Comparison of ENCODE assay signal across 8 cellular contexts in the genomic region with DNA sequence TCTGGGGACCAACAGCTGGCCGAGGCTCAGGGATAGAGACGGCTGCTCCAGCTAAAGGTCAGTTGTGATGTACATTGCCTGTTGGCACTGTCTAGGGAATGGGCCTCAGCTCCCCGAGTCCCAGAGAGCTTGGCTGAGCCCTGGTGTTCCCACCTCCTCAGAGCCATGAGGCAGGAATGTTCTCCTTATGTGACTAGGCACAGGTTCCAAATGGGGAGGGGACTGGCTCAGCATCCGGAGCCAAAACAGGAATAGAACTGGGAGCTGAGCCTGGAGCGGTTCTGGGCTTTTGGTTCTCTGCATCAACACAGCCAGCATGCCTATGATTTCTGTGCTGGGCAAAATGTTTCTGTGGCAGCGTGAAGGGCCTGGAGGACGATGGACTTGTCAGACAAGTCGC. TPM values are rescaled to one million over a fixed set of nuclear protein-coding genes. Genes with fewer than 3 reads are reported as not detected.
DNase-seq lines count a peak whose midpoint lies in the region; ATAC-seq and TF ChIP-seq lines count a peak whose summit lies in the region.

A gene with protein sequence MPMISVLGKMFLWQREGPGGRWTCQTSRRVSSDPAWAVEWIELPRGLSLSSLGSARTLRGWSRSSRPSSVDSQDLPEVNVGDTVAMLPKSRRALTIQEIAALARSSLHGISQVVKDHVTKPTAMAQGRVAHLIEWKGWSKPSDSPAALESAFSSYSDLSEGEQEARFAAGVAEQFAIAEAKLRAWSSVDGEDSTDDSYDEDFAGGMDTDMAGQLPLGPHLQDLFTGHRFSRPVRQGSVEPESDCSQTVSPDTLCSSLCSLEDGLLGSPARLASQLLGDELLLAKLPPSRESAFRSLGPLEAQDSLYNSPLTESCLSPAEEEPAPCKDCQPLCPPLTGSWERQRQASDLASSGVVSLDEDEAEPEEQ (plus strand): TSS at position 286 of the 400 bp plus-strand sequence. CDS start 31 bp downstream, at position 317.

- no peaks in the 10 kb centered on the region for H3K9me3 Mint-ChIP-seq in activated CD8-positive, alpha-beta memory T cell treated with anti-CD3 and anti-CD28 coated beads, Interleukin-2, amount 10 ng/mL, durations not matched to agents 7 days and 5 days (ENCODE audit: low read depth)
- no peaks in the 10 kb centered on the region for H3K9me3 Mint-ChIP-seq in MCF 10A (ENCODE audit: unreplicated experiment)

- TF ChIP-seq CTCF in MCF 10A (IDR thresholded peaks at IDR 0.05; ENCODE audit: unreplicated experiment): no peak

- BruUV-seq in MCF 10A (replicated peaks; lab: Mats Ljungman, UMichigan): no TSS peak

- no peak for ATAC-seq in activated CD8-positive, alpha-beta memory T cell treated with anti-CD3 and anti-CD28 coated beads, Interleukin-2, amount 10 ng/mL, durations not matched to agents 7 days and 5 days
- no peak for ATAC-seq in GM21360 (IDR thresholded peaks at IDR 0.05; ENCODE audit: unreplicated experiment)

- H3K4me3 Mint-ChIP-seq in activated CD8-positive, alpha-beta memory T cell treated with anti-CD3 and anti-CD28 coated beads, Interleukin-2, amount 10 ng/mL, durations not matched to agents 7 days and 5 days: peak within 1 kb of the TSS; percentile 71
- peak within 1 kb of the TSS; percentile 84 for H3K4me3 Mint-ChIP-seq in MCF 10A (ENCODE audit: unreplicated experiment)

- H3K9ac ChIP-seq in skeletal muscle tissue (ENCODE audit: low read depth in 1 of 3, low read length in 3 of 3): peak within 1 kb of the TSS; percentile 66 to 90 (median 85)

- no peaks in the 10 kb centered on the region for H3K27me3 ChIP-seq in skeletal muscle tissue (ENCODE audit: control insufficient read depth in 3 of 3, insufficient read depth in 3 of 3, low read length in 3 of 3)

- POLR2A ChIA-PET in MCF 10A (lab: Yijun Ruan, JAX): interaction anchor here (0.7 to 2.0 kb wide), 7 partner anchors 8 to 34 kb away, joined by 3 to 8 read pairs (median 3); no protein-coding TSS in a partner anchor

- DNase-seq in activated CD8-positive, alpha-beta memory T cell treated with anti-CD3 and anti-CD28 coated beads, Interleukin-2, amount 10 ng/mL, durations not matched to agents 7 days and 5 days: no peak
- no peak for DNase-seq in activated CD8-positive, alpha-beta memory T cell treated with anti-CD3 and anti-CD28 coated beads, Interleukin-2, amount 50 U/mL, for 4 hours
- DNase-seq in MCF 10A (ENCODE audit: unreplicated experiment) (no peak), inferior parietal cortex (ENCODE audit: extremely low spot score) (peak; percentile 71), HuH-7.5 (ENCODE audit: low spot score) (no peak)
- DNase-seq in activated effector memory CD4-positive, alpha-beta T cell treated with anti-CD3 and anti-CD28 coated beads, Interleukin-2, amount 50 U/mL, for 16 hours: no peak

- peaks cover 21% of the 10 kb centered on the region for H3K36me3 Mint-ChIP-seq in activated CD8-positive, alpha-beta memory T cell treated with anti-CD3 and anti-CD28 coated beads, Interleukin-2, amount 10 ng/mL, durations not matched to agents 7 days and 5 days
- peaks cover 40% of the 10 kb centered on the region for H3K36me3 Mint-ChIP-seq in MCF 10A (ENCODE audit: insufficient read depth, unreplicated experiment)

- H3K9me3 ChIP-seq in skeletal muscle tissue (ENCODE audit: control insufficient read depth in 3 of 3, low read length in 3 of 3): no peaks in the 10 kb centered on the region

- CTCF ChIA-PET in activated CD8-positive, alpha-beta memory T cell treated with anti-CD3 and anti-CD28 coated beads, Interleukin-2, amount 10 ng/mL, durations not matched to agents 7 days and 5 days (lab: Charles Lee): interaction anchor here (0.8 to 1.2 kb wide), 4 partner anchors 9 to 17 kb away, joined by 3 to 4 read pairs (median 3); no protein-coding TSS in a partner anchor
- CTCF ChIA-PET in MCF 10A (lab: Yijun Ruan, JAX): interaction anchor here (1.2 to 1.4 kb wide), 2 partner anchors 16 to 25 kb away, joined by 3 to 5 read pairs; a partner anchor contains a TSS

- intact Hi-C loops in MCF 10A (cut with micrococcal nuclease): no loop called here

- peak within 1 kb of the TSS; percentile 95 for H3K27ac ChIP-seq in skeletal muscle tissue (ENCODE audit: low read depth, low read length)

- H3K36me3 ChIP-seq in skeletal muscle tissue (ENCODE audit: control insufficient read depth in 3 of 3, insufficient read depth in 3 of 3, low read length in 3 of 3): peaks cover 36 to 37% (median 37%) of the 10 kb centered on the region in 3 donors

- H3K27ac Mint-ChIP-seq in activated CD8-positive, alpha-beta memory T cell treated with anti-CD3 and anti-CD28 coated beads, Interleukin-2, amount 10 ng/mL, durations not matched to agents 7 days and 5 days: peak within 1 kb of the TSS; percentile 74
- H3K27ac Mint-ChIP-seq in MCF 10A (ENCODE audit: low read depth, unreplicated experiment): peak within 1 kb of the TSS; percentile 89

- H3K27me3 Mint-ChIP-seq in activated CD8-positive, alpha-beta memory T cell treated with anti-CD3 and anti-CD28 coated beads, Interleukin-2, amount 10 ng/mL, durations not matched to agents 7 days and 5 days: no peaks in the 10 kb centered on the region
- no peaks in the 10 kb centered on the region for H3K27me3 Mint-ChIP-seq in MCF 10A (ENCODE audit: insufficient read depth, unreplicated experiment)

- H3K4me3 ChIP-seq in skeletal muscle tissue (ENCODE audit: low read length in 3 of 3): peak within 1 kb of the TSS; percentile 73 to 85 (median 85)

- peaks cover 49% of the 10 kb centered on the region for H3K4me1 Mint-ChIP-seq in activated CD8-positive, alpha-beta memory T cell treated with anti-CD3 and anti-CD28 coated beads, Interleukin-2, amount 10 ng/mL, durations not matched to agents 7 days and 5 days
- H3K4me1 Mint-ChIP-seq in MCF 10A (ENCODE audit: insufficient read depth, unreplicated experiment): peaks cover 45% of the 10 kb centered on the region

- peaks cover 38 to 61% (median 42%) of the 10 kb centered on the region in 3 donors for H3K4me1 ChIP-seq in skeletal muscle tissue (ENCODE audit: control insufficient read depth in 3 of 3, insufficient read depth in 3 of 3, low read length in 3 of 3)

RNA-seq across cellular contexts. Expression of the gene that starts here (rescaled TPM):
- 1 to 10 TPM; 3.1 to 4.5 TPM for total RNA-seq in activated CD8-positive, alpha-beta memory T cell treated with anti-CD3 and anti-CD28 coated beads, Interleukin-2, amount 10 ng/mL, durations not matched to agents 7 days and 5 days
- total RNA-seq in MCF 10A (2022): 11.1 and 12.9 TPM in 2 replicates
- 9.4 TPM for total RNA-seq in skeletal muscle tissue
